Comparison of ENCODE assay signal across 1 cellular context in genomic region chr2:46377666-46378560, GRCh38.
TF ChIP-seq lines count a peak whose summit lies in the region.

No MANE protein-coding gene starts in this region.

TF ChIP-seq in IMR-90, 13 proteins besides CTCF, POLR2A, EP300 and RAD21:
- no peak for TF ChIP-seq MAZ (IDR thresholded peaks at IDR 0.05; ENCODE audit: borderline replicate concordance, low read depth, low read length)
- TF ChIP-seq MAFK (IDR thresholded peaks at IDR 0.05; ENCODE audit: low read depth, low read length): no peak
- no peak for TF ChIP-seq BHLHE40 (IDR thresholded peaks at IDR 0.05; ENCODE audit: low read depth, low read length)
- no peak for TF ChIP-seq RFX5 (IDR thresholded peaks at IDR 0.05; ENCODE audit: low read depth, low read length)
TF ChIP-seq in IMR-90: peak in this region for 0.
